16 cellular contexts compared by ENCODE assay signal in the genomic region with DNA sequence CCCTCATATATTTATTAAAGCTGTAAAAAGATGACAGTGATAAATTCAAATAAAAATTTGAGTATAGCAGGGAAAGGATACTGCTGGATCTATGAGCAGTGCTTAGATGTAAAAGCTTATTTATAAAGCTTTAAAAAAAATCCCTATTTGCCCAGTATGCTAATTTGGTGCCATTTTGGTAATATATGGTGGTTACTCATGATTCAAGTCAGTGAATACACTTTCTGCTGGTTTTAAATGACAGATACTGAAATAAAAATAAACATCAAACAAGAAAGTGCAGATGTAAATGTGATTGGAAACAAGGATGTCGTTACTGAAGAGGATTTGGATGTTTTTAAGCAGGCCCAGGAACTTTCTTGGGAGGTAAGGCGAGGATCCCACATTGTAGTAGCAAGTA.
DNase-seq lines count a peak whose midpoint lies in the region; ATAC-seq and TF ChIP-seq lines count a peak whose summit lies in the region.
"Had no signal": no experiment of that assay in that cellular context is flagged by ENCODE, and none has a peak within 500 bp of the region (broad histone marks: within the 10 kb centered on the region; RNA-seq: fewer than 3 reads in every experiment).

No MANE protein-coding gene starts in this region.

- no peaks in the 10 kb centered on the region for H3K9me3 ChIP-seq in CD4-positive, alpha-beta memory T cell (ENCODE audit: control insufficient read depth in 1 of 2, low read length in 2 of 2)
- H3K9me3 ChIP-seq in MM.1S (replicated peaks; ENCODE audit: insufficient read depth, low read length) (no peaks in the 10 kb centered on the region), A673 (ENCODE audit: low read depth, low read length, poor library complexity, severe bottlenecking) (no peaks in the 10 kb centered on the region)
- H3K9me3 ChIP-seq: esophagus squamous epithelium, tibial nerve had no signal

- peak overlapping the region; percentile 45 for H3K27ac Mint-ChIP-seq in T-helper 1 cell treated with Interleukin-12 subunit alpha and Interleukin-12 subunit beta and Interleukin-4 antibody, amounts not matched to agents 30 μg/mL and 1 μg/mL, for 36 hours
- H3K27ac Mint-ChIP-seq in CD4-positive, alpha-beta memory T cell = peak overlapping the region in 4 of 7 donors; percentile 26 to 89 (median 78)
- peak overlapping the region; percentile 41 for H3K27ac Mint-ChIP-seq in central memory CD8-positive, alpha-beta T cell (ENCODE audit: low read depth)
- H3K27ac Mint-ChIP-seq: GM23338 had no signal

- BruUV-seq in A673 (replicated peaks; lab: Mats Ljungman, UMichigan) = no TSS peak

- ATAC-seq in central memory CD8-positive, alpha-beta T cell (replicated peaks; ENCODE audit: extremely low read depth, poor library complexity, severe bottlenecking) = no peak
- ATAC-seq in Right ventricle myocardium inferior = no peak

- intact Hi-C loops in CD4-positive, alpha-beta memory T cell (cut with micrococcal nuclease) = no loop called here
- intact Hi-C loops in Right ventricle myocardium inferior (cut with DNase I) = no loop called here
- intact Hi-C loops in A673 (cut with micrococcal nuclease; ENCODE audit: unreplicated experiment) = no loop called here

- DNase-seq in T-helper 1 cell (no peak), MM.1S (no peak), Right ventricle myocardium inferior (ENCODE audit: missing footprints) (no peak), A673 (ENCODE audit: low spot score) (no peak), brain microvascular endothelial cell (no peak)
- DNase-seq in CD4-positive, alpha-beta memory T cell = no peak
- no peak for DNase-seq in central memory CD8-positive, alpha-beta T cell (ENCODE audit: low spot score in 2 of 2)
- DNase-seq: DMS153; effector CD8-positive, alpha-beta T cell; esophagus squamous epithelium; MV-4-11; NCI-H1930 had no signal

- no peaks in the 10 kb centered on the region for H3K79me2 ChIP-seq in MM.1S (ENCODE audit: low read length)

- no peak overlapping the region for H3K27ac ChIP-seq in CD4-positive, alpha-beta memory T cell (ENCODE audit: low read depth, low read length)
- H3K27ac ChIP-seq in MM.1S (ENCODE audit: low read length) = peak overlapping the region; percentile 81; the same call in 1 of the 2 replicates
- no peak overlapping the region for H3K27ac ChIP-seq in A673 (ENCODE audit: low read depth, low read length, poor library complexity, severe bottlenecking)
- no peak overlapping the region for H3K27ac ChIP-seq in brain microvascular endothelial cell
- H3K27ac ChIP-seq: 22Rv1, esophagus squamous epithelium, tibial nerve had no signal

- peaks cover 39% of the 10 kb centered on the region for H3K4me1 Mint-ChIP-seq in T-helper 1 cell treated with Interleukin-12 subunit alpha and Interleukin-12 subunit beta and Interleukin-4 antibody, amounts not matched to agents 30 μg/mL and 1 μg/mL, for 36 hours (ENCODE audit: low read depth)
- H3K4me1 Mint-ChIP-seq in CD4-positive, alpha-beta memory T cell = peaks cover 23 to 35% (median 29%) of the 10 kb centered on the region in 4 donors
- H3K4me1 Mint-ChIP-seq in central memory CD8-positive, alpha-beta T cell = peaks cover 31% of the 10 kb centered on the region
- H3K4me1 Mint-ChIP-seq: GM23338 had no signal

- TF ChIP-seq CTCF in MM.1S (IDR thresholded peaks at IDR 0.05; ENCODE audit: low read length) = no peak
- no peak for TF ChIP-seq CTCF in A673 (conservative IDR thresholded peaks at IDR 0.05; ENCODE audit: low read depth, low read length)
- no peak for TF ChIP-seq CTCF in brain microvascular endothelial cell (IDR thresholded peaks at IDR 0.05; ENCODE audit: low read depth, low read length, missing control alignments)

- H3K9me3 Mint-ChIP-seq in T-helper 1 cell treated with Interleukin-12 subunit alpha and Interleukin-12 subunit beta and Interleukin-4 antibody, amounts not matched to agents 30 μg/mL and 1 μg/mL, for 36 hours = no peaks in the 10 kb centered on the region
- no peaks in the 10 kb centered on the region for H3K9me3 Mint-ChIP-seq in CD4-positive, alpha-beta memory T cell
- H3K9me3 Mint-ChIP-seq in central memory CD8-positive, alpha-beta T cell = no peaks in the 10 kb centered on the region
- H3K9me3 Mint-ChIP-seq: GM23338 had no signal

- H3K27me3 Mint-ChIP-seq in T-helper 1 cell treated with Interleukin-12 subunit alpha and Interleukin-12 subunit beta and Interleukin-4 antibody, amounts not matched to agents 30 μg/mL and 1 μg/mL, for 36 hours (ENCODE audit: low read depth) = no peaks in the 10 kb centered on the region
- no peaks in the 10 kb centered on the region for H3K27me3 Mint-ChIP-seq in CD4-positive, alpha-beta memory T cell
- no peaks in the 10 kb centered on the region for H3K27me3 Mint-ChIP-seq in central memory CD8-positive, alpha-beta T cell

- H3K36me3 Mint-ChIP-seq in T-helper 1 cell treated with Interleukin-12 subunit alpha and Interleukin-12 subunit beta and Interleukin-4 antibody, amounts not matched to agents 30 μg/mL and 1 μg/mL, for 36 hours (ENCODE audit: low read depth) = peaks cover 38% of the 10 kb centered on the region
- peaks cover 58 to 59% of the 10 kb centered on the region in 2 donors for H3K36me3 Mint-ChIP-seq in CD4-positive, alpha-beta memory T cell
- H3K36me3 Mint-ChIP-seq in central memory CD8-positive, alpha-beta T cell (ENCODE audit: insufficient read depth) = peaks cover 14% of the 10 kb centered on the region

- peaks cover 25% of the 10 kb centered on the region for H3F3A ChIP-seq in MM.1S (ENCODE audit: insufficient read depth, low read length)

- H3K4me1 ChIP-seq in CD4-positive, alpha-beta memory T cell (ENCODE audit: insufficient read depth, low read length) = peaks cover 21% of the 10 kb centered on the region
- H3K4me1 ChIP-seq in MM.1S (ENCODE audit: low read length) (peaks cover 45% of the 10 kb centered on the region), A673 (ENCODE audit: insufficient read depth, low read length, poor library complexity, severe bottlenecking) (peaks cover 28% of the 10 kb centered on the region)

- H3K9ac ChIP-seq in MM.1S (ENCODE audit: low read length) = no peak overlapping the region

- no peaks in the 10 kb centered on the region for H3K27me3 ChIP-seq in CD4-positive, alpha-beta memory T cell (ENCODE audit: insufficient read depth, low read length)
- no peaks in the 10 kb centered on the region for H3K27me3 ChIP-seq in MM.1S (replicated peaks; ENCODE audit: insufficient read depth, low read length)
- no peaks in the 10 kb centered on the region for H3K27me3 ChIP-seq in A673 (replicated peaks; ENCODE audit: insufficient read depth, low read depth, low read length, poor library complexity)
- H3K27me3 ChIP-seq in brain microvascular endothelial cell (replicated peaks) = no peaks in the 10 kb centered on the region
- H3K27me3 ChIP-seq: esophagus squamous epithelium, tibial nerve had no signal

- in situ Hi-C loops in brain microvascular endothelial cell (cut with HindIII; ENCODE audit: low pct_ligation_motif_present, low sequenced_read_pairs) = no loop called here

- CTCF ChIA-PET in CD4-positive, alpha-beta memory T cell (lab: Charles Lee; ENCODE audit: partially characterized antibody) = interaction anchor here (0.6 kb wide), 1 partner anchor 427 kb away, joined by 3 read pairs; no protein-coding TSS in a partner anchor
- CTCF ChIA-PET in A673 (lab: Charles Lee) = no interaction called here

- H3K9me2 ChIP-seq in MM.1S (replicated peaks; ENCODE audit: insufficient read depth, low read length) = no peaks in the 10 kb centered on the region

- H3K4me3 Mint-ChIP-seq in T-helper 1 cell treated with Interleukin-12 subunit alpha and Interleukin-12 subunit beta and Interleukin-4 antibody, amounts not matched to agents 30 μg/mL and 1 μg/mL, for 36 hours = peak overlapping the region; percentile 40
- peak overlapping the region in 2 of 8 donors; percentile 21 to 60 for H3K4me3 Mint-ChIP-seq in CD4-positive, alpha-beta memory T cell
- no peak overlapping the region for H3K4me3 Mint-ChIP-seq in central memory CD8-positive, alpha-beta T cell
- H3K4me3 Mint-ChIP-seq: GM23338 had no signal

- no peak overlapping the region for H3K4me3 ChIP-seq in CD4-positive, alpha-beta memory T cell (ENCODE audit: low read length in 2 of 2)
- H3K4me3 ChIP-seq in MM.1S (ENCODE audit: low read length) (peak overlapping the region; percentile 30; the same call in 1 of the 2 replicates), A673 (ENCODE audit: low read depth, low read length, poor library complexity, severe bottlenecking) (no peak overlapping the region), brain microvascular endothelial cell (ENCODE audit: low read depth, low read length) (no peak overlapping the region)
- H3K4me3 ChIP-seq: esophagus squamous epithelium, GM23338, tibial nerve had no signal

- H2AFZ ChIP-seq in MM.1S (ENCODE audit: low read length) = no peak overlapping the region
- H2AFZ ChIP-seq: GM23338 had no signal

- H3K36me3 ChIP-seq in CD4-positive, alpha-beta memory T cell (ENCODE audit: insufficient read depth, low read length) = peaks cover 17% of the 10 kb centered on the region
- H3K36me3 ChIP-seq in MM.1S (replicated peaks; ENCODE audit: insufficient read depth, low read length) (peaks cover 6% of the 10 kb centered on the region; the same call in 1 of the 2 replicates), A673 (ENCODE audit: insufficient read depth, low read length, poor library complexity, severe bottlenecking) (no peaks in the 10 kb centered on the region), brain microvascular endothelial cell (replicated peaks) (peaks cover 14% of the 10 kb centered on the region)

- no peaks in the 10 kb centered on the region for H4K20me1 ChIP-seq in MM.1S (ENCODE audit: insufficient read depth, low read length)

- H3K4me2 ChIP-seq in MM.1S (ENCODE audit: low read depth, low read length) = peak overlapping the region; percentile 70
- H3K4me2 ChIP-seq: GM23338 had no signal

- POLR2A ChIA-PET in CD4-positive, alpha-beta memory T cell (lab: Charles Lee; ENCODE audit: partially characterized antibody) = no interaction called here
- POLR2A ChIA-PET in A673 (lab: Charles Lee; ENCODE audit: low non-redundant PET) = no interaction called here
